15 cellular contexts compared by ENCODE assay signal in the genomic region with DNA sequence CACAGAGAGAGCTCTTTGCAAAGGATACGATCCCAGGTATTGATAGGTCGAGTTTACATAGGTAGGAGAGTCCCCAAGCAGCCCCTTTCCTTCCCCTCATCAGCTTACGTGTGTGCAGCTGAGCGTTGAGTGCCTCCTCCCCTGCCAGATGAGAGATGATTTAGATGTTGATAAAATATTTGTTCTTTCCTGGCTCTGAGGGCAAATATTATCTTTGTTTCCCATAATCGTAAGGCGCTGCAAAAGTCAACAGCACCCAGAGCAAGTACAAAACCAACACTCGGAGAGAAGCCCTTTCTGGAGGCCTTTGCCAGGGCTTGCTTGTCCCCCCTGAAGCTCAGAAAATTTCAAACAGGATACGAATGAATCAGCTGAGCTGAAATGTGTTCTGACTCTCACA.
DNase-seq lines count a peak whose midpoint lies in the region; ATAC-seq, FAIRE-seq and TF ChIP-seq lines count a peak whose summit lies in the region.
"Had no signal": no experiment of that assay in that cellular context is flagged by ENCODE, and none has a peak within 500 bp of the region (broad histone marks: within the 10 kb centered on the region; RNA-seq: fewer than 3 reads in every experiment).

No MANE protein-coding gene starts in this region.

- H3K27me3 Mint-ChIP-seq in Caco-2 (ENCODE audit: insufficient read depth, unreplicated experiment) (no peaks in the 10 kb centered on the region), astrocyte (ENCODE audit: low read depth, unreplicated experiment) (no peaks in the 10 kb centered on the region), nephron (ENCODE audit: low read depth) (peaks cover 7% of the 10 kb centered on the region)

- peaks cover 22% of the 10 kb centered on the region for H3K9me3 Mint-ChIP-seq in Caco-2 (ENCODE audit: unreplicated experiment)
- H3K9me3 Mint-ChIP-seq in astrocyte (ENCODE audit: unreplicated experiment) = no peaks in the 10 kb centered on the region
- peaks cover 2% of the 10 kb centered on the region for H3K9me3 Mint-ChIP-seq in nephron
- H3K9me3 Mint-ChIP-seq: GM23338 had no signal

- H3K9me3 ChIP-seq in Caco-2 (no peaks in the 10 kb centered on the region), astrocyte (ENCODE audit: insufficient read depth, low read depth, low read length) (no peaks in the 10 kb centered on the region)
- H3K9me3 ChIP-seq: breast epithelium, spleen had no signal

- BruUV-seq in Caco-2 (replicated peaks; lab: Mats Ljungman, UMichigan) = no TSS peak

- H3K36me3 ChIP-seq in Caco-2 (ENCODE audit: control insufficient read depth, insufficient read depth, low read length) (no peaks in the 10 kb centered on the region), astrocyte (ENCODE audit: insufficient read depth, low read length) (no peaks in the 10 kb centered on the region)
- H3K36me3 ChIP-seq: breast epithelium, spleen had no signal

- peak overlapping the region; percentile 66 for H3K27ac Mint-ChIP-seq in Caco-2 (ENCODE audit: unreplicated experiment)
- H3K27ac Mint-ChIP-seq in astrocyte (ENCODE audit: unreplicated experiment) = peak overlapping the region; percentile 83
- peak overlapping the region in 2 of 3 experiments; percentile 52 to 65 for H3K27ac Mint-ChIP-seq in nephron
- H3K27ac Mint-ChIP-seq: GM23338 had no signal

- POLR2A ChIA-PET in Caco-2 (lab: Charles Lee) = no interaction called here

- peak overlapping the region; percentile 21 for H3K4me2 ChIP-seq in astrocyte (ENCODE audit: low read length)
- H3K4me2 ChIP-seq: GM23338 had no signal

- no peak overlapping the region for H3K27ac ChIP-seq in astrocyte (ENCODE audit: low read depth, low read length)
- H3K27ac ChIP-seq: breast epithelium, spleen had no signal

- ATAC-seq in HG03175 (IDR thresholded peaks at IDR 0.05; ENCODE audit: unreplicated experiment) = no peak
- no peak for ATAC-seq in HG03378 (IDR thresholded peaks at IDR 0.05; ENCODE audit: unreplicated experiment)
- ATAC-seq: GM23338 had no signal

- CTCF ChIA-PET in Caco-2 (lab: Charles Lee) = interaction anchor here (1.0 to 2.1 kb wide), 2 partner anchors 63 to 189 kb away, joined by 7 read pairs; no protein-coding TSS in a partner anchor

- peak; percentile 31 to 47 for DNase-seq in Caco-2
- DNase-seq in NCI-H1930 (lab: John Stamatoyannopoulos, UW) = peak; percentile 23 to 51
- no peak for DNase-seq in astrocyte (ENCODE audit: low read depth)
- DNase-seq in stimulated activated naive CD4-positive, alpha-beta T cell treated with Interleukin-2 at 50 U/mL for 16 hours (lab: John Stamatoyannopoulos, UW) = no peak
- DNase-seq in RCC 7860 (ENCODE audit: low spot score) = no peak
- DNase-seq: effector CD8-positive, alpha-beta T cell; KBM-7; NCI-H187; nucleus accumbens; spleen had no signal

- H4K20me1 ChIP-seq in astrocyte (ENCODE audit: insufficient read depth, low read length) = no peaks in the 10 kb centered on the region

- H3K27me3 ChIP-seq in Caco-2 (replicated peaks; ENCODE audit: control insufficient read depth, insufficient read depth, low read length) = no peaks in the 10 kb centered on the region
- no peaks in the 10 kb centered on the region for H3K27me3 ChIP-seq in astrocyte (ENCODE audit: insufficient read depth, low read length)
- H3K27me3 ChIP-seq: breast epithelium had no signal

- H2AFZ ChIP-seq in astrocyte (ENCODE audit: low read depth, low read length) = no peak overlapping the region

- H3K4me3 ChIP-seq in Caco-2 (ENCODE audit: low read depth, low read length) (no peak overlapping the region), astrocyte (ENCODE audit: insufficient read depth, low read depth, low read length) (no peak overlapping the region)
- H3K4me3 ChIP-seq: breast epithelium, GM23338, spleen had no signal

- peak overlapping the region; percentile 26 for H3K9ac ChIP-seq in astrocyte (ENCODE audit: low read length)

- no peaks in the 10 kb centered on the region for H3K79me2 ChIP-seq in astrocyte (ENCODE audit: insufficient read depth, low read length)

- FAIRE-seq in astrocyte (lab: Jason Lieb, UNC) = no peak
- no peak for FAIRE-seq in RCC 7860 (lab: Jason Lieb, UNC)

- H3K36me3 Mint-ChIP-seq in Caco-2 (ENCODE audit: insufficient read depth, unreplicated experiment) = peaks cover 9% of the 10 kb centered on the region
- H3K36me3 Mint-ChIP-seq in astrocyte (ENCODE audit: low read depth, unreplicated experiment) = no peaks in the 10 kb centered on the region
- H3K36me3 Mint-ChIP-seq in nephron (ENCODE audit: low read depth) = peaks cover 6% of the 10 kb centered on the region

- peaks cover 35% of the 10 kb centered on the region for H3K4me1 ChIP-seq in Caco-2
- peaks cover 29% of the 10 kb centered on the region for H3K4me1 ChIP-seq in astrocyte (ENCODE audit: insufficient read depth, low read length)
- H3K4me1 ChIP-seq: breast epithelium had no signal

- peaks cover 44% of the 10 kb centered on the region for H3K4me1 Mint-ChIP-seq in Caco-2 (ENCODE audit: low read depth, unreplicated experiment)
- peaks cover 39% of the 10 kb centered on the region for H3K4me1 Mint-ChIP-seq in astrocyte (ENCODE audit: low read depth, unreplicated experiment)
- H3K4me1 Mint-ChIP-seq in nephron = peaks cover 54% of the 10 kb centered on the region

- TF ChIP-seq CTCF in Caco-2 (IDR thresholded peaks at IDR 0.05; ENCODE audit: insufficient read depth in 1 of 2, low read depth in 1 of 2, low read length in 1 of 2, severe bottlenecking in 1 of 2, unreplicated experiment in 1 of 2) (no peak), astrocyte (IDR thresholded peaks at IDR 0.05; ENCODE audit: insufficient read depth, low read depth, low read length) (no peak), nephron (IDR thresholded peaks at IDR 0.05; ENCODE audit: unreplicated experiment in 3 of 3) (no peak)

- H3K4me3 Mint-ChIP-seq in Caco-2 (ENCODE audit: unreplicated experiment) (peak overlapping the region; percentile 47), astrocyte (ENCODE audit: unreplicated experiment) (peak overlapping the region; percentile 11), nephron (no peak overlapping the region)
- H3K4me3 Mint-ChIP-seq: GM23338 had no signal

- intact Hi-C loops in Caco-2 (cut with micrococcal nuclease; ENCODE audit: unreplicated experiment) = loop anchor here (1.0 kb wide), 4 partner anchors 36 to 189 kb away; no protein-coding TSS in a partner anchor

Comparison
In these comparisons a context has a peak if more than half of its experiments do, and no peak if none do; other contexts are left out.
1. DNase-seq: peak in Caco-2 (2 of 2) and NCI-H1930 (2 of 2); none in astrocyte (single experiment), stimulated activated naive CD4-positive, alpha-beta T cell treated with Interleukin-2 at 50 U/mL for 16 hours (single experiment) and RCC 7860 (single experiment).
2. H3K4me3 Mint-ChIP-seq: peak in Caco-2 (single experiment) and astrocyte (single experiment); none in nephron (0 of 3).
3. Peak in every context shown above with its lines, with median percentiles within 50 percentile points of each other: H3K27ac Mint-ChIP-seq.